Comparison of ENCODE assay signal across 22 cellular contexts in genomic region chr6:3960754-3961361, GRCh38.
DNase-seq lines count a peak whose midpoint lies in the region; ATAC-seq and TF ChIP-seq lines count a peak whose summit lies in the region.
"Had no signal": no experiment of that assay in that cellular context is flagged by ENCODE, and none has a peak within 500 bp of the region (broad histone marks: within the 10 kb centered on the region; RNA-seq: fewer than 3 reads in every experiment).

No MANE protein-coding gene starts in this region.

- no peak overlapping the region for H3K18ac ChIP-seq in trophoblast cell (ENCODE audit: low read length)

- H3K4me1 ChIP-seq in body of pancreas, result no peaks in the 10 kb centered on the region
- H3K4me1 ChIP-seq in trophoblast cell (ENCODE audit: control insufficient read depth in 1 of 2, insufficient read depth in 2 of 2, low read length in 2 of 2), result peaks cover 4 to 7% of the 10 kb centered on the region in 2 experiments
- no peaks in the 10 kb centered on the region for H3K4me1 ChIP-seq in thyroid gland

- no peak overlapping the region for H3K4me3 ChIP-seq in body of pancreas
- H3K4me3 ChIP-seq in trophoblast cell (ENCODE audit: low read depth, low read length), result no peak overlapping the region
- no peak overlapping the region for H3K4me3 ChIP-seq in thyroid gland (replicated peaks in 1 of 3)
- H3K4me3 ChIP-seq: BLaER1 treated with 17β-estradiol and CSF1 and Interleukin-3, amounts not matched to agents 10 nM and 100 nM; esophagus muscularis mucosa; GM12878; mucosa of descending colon had no signal

- H3K36me3 ChIP-seq in body of pancreas (replicated peaks in 1 of 2; ENCODE audit: insufficient read depth in 1 of 2, low read depth in 2 of 2) (no peaks in the 10 kb centered on the region), trophoblast cell (ENCODE audit: control insufficient read depth in 1 of 2, insufficient read depth in 2 of 2, low read length in 2 of 2) (no peaks in the 10 kb centered on the region), thyroid gland (no peaks in the 10 kb centered on the region)
- H3K36me3 ChIP-seq: BLaER1 treated with 17β-estradiol and CSF1 and Interleukin-3, amounts not matched to agents 10 nM and 100 nM; esophagus muscularis mucosa; WERI-Rb-1 had no signal

- no peak overlapping the region for H2AK5ac ChIP-seq in trophoblast cell (ENCODE audit: low read length)

- no peak overlapping the region for H2AFZ ChIP-seq in trophoblast cell (ENCODE audit: insufficient read depth, low read length, poor library complexity)

- no peaks in the 10 kb centered on the region for H3K79me1 ChIP-seq in trophoblast cell (ENCODE audit: low read length)

- no peak overlapping the region for H2BK5ac ChIP-seq in trophoblast cell (ENCODE audit: low read depth, low read length, poor library complexity)

- peak overlapping the region; percentile 13 for H3K4me2 ChIP-seq in trophoblast cell (ENCODE audit: low read length)
- H3K4me2 ChIP-seq: BLaER1 treated with 17β-estradiol and CSF1 and Interleukin-3, amounts not matched to agents 10 nM and 100 nM had no signal

- H3K79me2 ChIP-seq in trophoblast cell (ENCODE audit: control insufficient read depth, insufficient read depth, low read length, poor library complexity), result no peaks in the 10 kb centered on the region

- TF ChIP-seq CTCF in body of pancreas (IDR thresholded peaks at IDR 0.05) (no peak), thyroid gland (IDR thresholded peaks at IDR 0.05) (no peak)

- no peak overlapping the region for H2BK12ac ChIP-seq in trophoblast cell (ENCODE audit: low read length)

- H3K27me3 ChIP-seq in body of pancreas (no peaks in the 10 kb centered on the region), trophoblast cell (ENCODE audit: insufficient read depth, low read length) (no peaks in the 10 kb centered on the region), thyroid gland (no peaks in the 10 kb centered on the region)
- H3K27me3 ChIP-seq: BLaER1 treated with 17β-estradiol and CSF1 and Interleukin-3, amounts not matched to agents 10 nM and 100 nM; esophagus muscularis mucosa had no signal

- no peak overlapping the region for H3K4ac ChIP-seq in trophoblast cell (ENCODE audit: low read depth, low read length)

- WGBS in body of pancreas, 2 donors, result 64 to 65% methylated on average over 5 of the region's 5 CpGs
- WGBS in trophoblast cell (ENCODE audit: extremely low coverage, insufficient coverage, insufficient read length), result no CpG with 5 or more reads among the region's 5 CpGs
- 86 to 95% methylated on average over 5 of the region's 5 CpGs for WGBS in thyroid gland, 2 donors

- no peak overlapping the region for H3K9ac ChIP-seq in trophoblast cell (ENCODE audit: low read length)
- H3K9ac ChIP-seq: BLaER1 treated with 17β-estradiol and CSF1 and Interleukin-3, amounts not matched to agents 10 nM and 100 nM had no signal

- no peak overlapping the region for H2BK120ac ChIP-seq in trophoblast cell (ENCODE audit: insufficient read depth, low read length, poor library complexity)

- H4K8ac ChIP-seq in trophoblast cell (ENCODE audit: low read depth, low read length), result no peak overlapping the region

- no peak overlapping the region for H4K12ac ChIP-seq in trophoblast cell (ENCODE audit: low read depth, low read length)

- TF ChIP-seq POLR2A in body of pancreas (IDR thresholded peaks at IDR 0.05) (no peak), thyroid gland (IDR thresholded peaks at IDR 0.05) (no peak)

- no peaks in the 10 kb centered on the region for H3K9me3 ChIP-seq in body of pancreas
- H3K9me3 ChIP-seq in trophoblast cell (ENCODE audit: insufficient read depth, low read depth, low read length), result no peaks in the 10 kb centered on the region
- no peaks in the 10 kb centered on the region for H3K9me3 ChIP-seq in thyroid gland
- H3K9me3 ChIP-seq: esophagus muscularis mucosa, mucosa of descending colon had no signal

- no peak overlapping the region for H3K23ac ChIP-seq in trophoblast cell (ENCODE audit: low read length)

- peak; percentile 31 for ATAC-seq in body of pancreas
- ATAC-seq: activated naive CD4-positive, alpha-beta T cell treated with anti-CD3 and anti-CD28 coated beads, Interleukin-2, amount 50 U/mL, for 72 hours; GM12878; mucosa of descending colon had no signal

- DNase-seq in Daoy (ENCODE audit: low read depth) (peak; percentile 34), NCI-H226 (peak; percentile 33), body of pancreas (no peak), trophoblast cell (no peak), thyroid gland (no peak), anterior cingulate cortex (lab: John Stamatoyannopoulos, UW) (no peak)
- no peak for DNase-seq in stimulated activated CD4-positive, alpha-beta T cell treated with anti-CD3 and anti-CD28 coated beads, Interleukin-15, amount 100 ng/mL, for 24 hours
- DNase-seq in activated CD4-positive, alpha-beta T cell treated with anti-CD3 and anti-CD28 coated beads, Interleukin-2, amount 50 U/mL, for 1 hour, result no peak
- DNase-seq: COR-L47; DMS79; effector memory CD4-positive, alpha-beta T cell; mucosa of descending colon; MV-4-11; NCI-H1694 treated with DMSO at 0.1 percent for 48 hours; NCI-H2171 treated with DMSO at 0.1 percent for 48 hours; NCI-H69; WERI-Rb-1 had no signal

- no peak overlapping the region for H3K14ac ChIP-seq in trophoblast cell (ENCODE audit: low read length)

- no peak overlapping the region for H4K91ac ChIP-seq in trophoblast cell (ENCODE audit: low read depth, low read length)

- intact Hi-C loops in body of pancreas (cut with DNase I), result no loop called here
- intact Hi-C loops in thyroid gland (cut with DNase I), result no loop called here

- H3K27ac ChIP-seq in body of pancreas (no peak overlapping the region), trophoblast cell (ENCODE audit: low read depth, low read length) (no peak overlapping the region), thyroid gland (no peak overlapping the region)
- H3K27ac ChIP-seq: BLaER1 treated with 17β-estradiol and CSF1 and Interleukin-3, amounts not matched to agents 10 nM and 100 nM; esophagus muscularis mucosa; RWPE1; WERI-Rb-1 had no signal

Comparison
In these comparisons a context has a peak if more than half of its experiments do, and no peak if none do; other contexts are left out.
1. DNase-seq: peak in Daoy (single experiment) and NCI-H226 (single experiment); none in body of pancreas (0 of 4), trophoblast cell (0 of 2), stimulated activated CD4-positive, alpha-beta T cell treated with anti-CD3 and anti-CD28 coated beads, Interleukin-15, amount 100 ng/mL, for 24 hours (single experiment), thyroid gland (0 of 2), activated CD4-positive, alpha-beta T cell treated with anti-CD3 and anti-CD28 coated beads, Interleukin-2, amount 50 U/mL, for 1 hour (single experiment) and anterior cingulate cortex (0 of 58).